11 cellular contexts compared by ENCODE assay signal in genomic region chr17:9817086-9817485, GRCh38. TPM values are rescaled to one million over a fixed set of nuclear protein-coding genes. Genes with fewer than 3 reads are reported as not detected.
DNase-seq lines count a peak whose midpoint lies in the region; ATAC-seq, FAIRE-seq and TF ChIP-seq lines count a peak whose summit lies in the region.
"Had no signal": no experiment of that assay in that cellular context is flagged by ENCODE, and none has a peak within 500 bp of the region (broad histone marks: within the 10 kb centered on the region; RNA-seq: fewer than 3 reads in every experiment).

No MANE protein-coding gene starts in this region.

- no peak for ATAC-seq in HG03442 (IDR thresholded peaks at IDR 0.05; ENCODE audit: unreplicated experiment)

- H3K27me3 Mint-ChIP-seq in progenitor cell of endocrine pancreas, result peaks cover 45% of the 10 kb centered on the region

- no peaks in the 10 kb centered on the region for H3K4me1 Mint-ChIP-seq in progenitor cell of endocrine pancreas (ENCODE audit: low read depth)

- no peak for TF ChIP-seq CTCF in progenitor cell of endocrine pancreas (IDR thresholded peaks at IDR 0.05; ENCODE audit: unreplicated experiment)

- FAIRE-seq in GM12892 (lab: Jason Lieb, UNC), result no peak

- peak; percentile 40 for DNase-seq in H4 (ENCODE audit: low spot score)
- peak; percentile 87 for DNase-seq in SK-MEL-5 (ENCODE audit: low read depth, low spot score)
- peak in 28 of 42 donors; percentile 15 to 66 (median 36) for DNase-seq in head of caudate nucleus
- peak; percentile 26 for DNase-seq in progenitor cell of endocrine pancreas (ENCODE audit: low spot score, unreplicated experiment)
- no peak for DNase-seq in GM12892 (ENCODE audit: insufficient read length)
- no peak for DNase-seq in activated CD8-positive, alpha-beta memory T cell treated with anti-CD3 and anti-CD28 coated beads for 24 hours
- DNase-seq in NCI-H1694 (lab: John Stamatoyannopoulos, UW), result no peak
- DNase-seq: cortex of kidney had no signal

- TF ChIP-seq POLR2A in GM12892 (IDR thresholded peaks at IDR 0.05; ENCODE audit: low read depth, low read length), result no peak

- no peak overlapping the region for H3K4me3 Mint-ChIP-seq in progenitor cell of endocrine pancreas (ENCODE audit: low read depth)

- no peaks in the 10 kb centered on the region for H3K36me3 Mint-ChIP-seq in progenitor cell of endocrine pancreas (ENCODE audit: insufficient read depth)

- intact Hi-C loops in head of caudate nucleus (cut with DNase I), result no loop called here

- no peak overlapping the region for H3K27ac Mint-ChIP-seq in progenitor cell of endocrine pancreas

- no peaks in the 10 kb centered on the region for H3K9me3 Mint-ChIP-seq in progenitor cell of endocrine pancreas (ENCODE audit: low read depth)

- in situ Hi-C loops in SK-MEL-5 (cut with HindIII; ENCODE audit: low pct_unique_long_range_greater_than_20kb, low sequenced_read_pairs), result no loop called here

RNA-seq across cellular contexts. Expression of gene GSG1L2, which starts 4.8 kb away (rescaled TPM):
- total RNA-seq in H4 (2014; rRNA removed; shearing (Covaris generic)), result not detected in 2 replicates
- total RNA-seq in SK-MEL-5 (2014; rRNA removed; shearing (Covaris generic)), result not detected in 2 replicates
- not detected in 2 replicates for polyA plus RNA-seq in SK-MEL-5 (2015; cell fraction: cytosol; rRNA removed)
- polyA plus RNA-seq in SK-MEL-5 (2015; cell fraction: nucleus; rRNA removed), result not detected in 2 replicates
- not detected in 2 replicates for total RNA-seq in progenitor cell of endocrine pancreas
- not detected for polyA plus RNA-seq in GM12892 (2012; ENCODE audit: missing spikeins)
- total RNA-seq: lung microvascular endothelial cell, urinary bladder had no signal
- polyA plus RNA-seq: urinary bladder had no signal

RNA-seq across cellular contexts. Expression of gene GLP2R, which starts 8.6 kb away (rescaled TPM):
- total RNA-seq in H4 (2014; rRNA removed; shearing (Covaris generic)), result 1.3 and 2.8 TPM in 2 replicates
- total RNA-seq in SK-MEL-5 (2014; rRNA removed; shearing (Covaris generic)), result not detected in 2 replicates
- not detected in 2 replicates for polyA plus RNA-seq in SK-MEL-5 (2015; cell fraction: cytosol; rRNA removed)
- polyA plus RNA-seq in SK-MEL-5 (2015; cell fraction: nucleus; rRNA removed), result not detected in 2 replicates
- total RNA-seq in progenitor cell of endocrine pancreas, result not detected in 2 replicates
- polyA plus RNA-seq in GM12892 (2012; ENCODE audit: missing spikeins), result not detected

RNA-seq across cellular contexts. Expression of gene DHRS7C, which starts 25.7 kb away (rescaled TPM):
- not detected in 2 replicates for total RNA-seq in H4 (2014; rRNA removed; shearing (Covaris generic))
- total RNA-seq in SK-MEL-5 (2014; rRNA removed; shearing (Covaris generic)), result not detected in 2 replicates
- not detected in 2 replicates for polyA plus RNA-seq in SK-MEL-5 (2015; cell fraction: cytosol; rRNA removed)
- polyA plus RNA-seq in SK-MEL-5 (2015; cell fraction: nucleus; rRNA removed), result not detected in 2 replicates
- not detected in 2 replicates for total RNA-seq in progenitor cell of endocrine pancreas
- not detected for polyA plus RNA-seq in GM12892 (2012; ENCODE audit: missing spikeins)
- total RNA-seq: lung microvascular endothelial cell had no signal

Comparison
In these comparisons a context has a peak if more than half of its experiments do, and no peak if none do; other contexts are left out.
1. DNase-seq: peak in H4 (single experiment), SK-MEL-5 (single experiment), head of caudate nucleus (28 of 42) and progenitor cell of endocrine pancreas (single experiment); none in GM12892 (single experiment), activated CD8-positive, alpha-beta memory T cell treated with anti-CD3 and anti-CD28 coated beads for 24 hours (single experiment) and NCI-H1694 (single experiment).